In genomic region chr2:21841341-21841740, GRCh38 we compare ENCODE assay signal across 21 cellular contexts.
A peak's percentile ranks its signal among the peaks of the same experiment; 100 is the strongest.
DNase-seq lines count a peak whose midpoint lies in the region; ATAC-seq and TF ChIP-seq lines count a peak whose summit lies in the region.
"Had no signal": no experiment of that assay in that cellular context is flagged by ENCODE, and none has a peak within 500 bp of the region (broad histone marks: within the 10 kb centered on the region; RNA-seq: fewer than 3 reads in every experiment).

No MANE protein-coding gene starts in this region.

- peaks cover 18% of the 10 kb centered on the region in 2 experiments for H3K4me1 Mint-ChIP-seq in H9
- H3K4me1 Mint-ChIP-seq: CD4-positive, CD25-positive, alpha-beta regulatory T cell; CD8-positive, alpha-beta memory T cell; IgD-negative memory B cell had no signal

- no peak overlapping the region for H3K4me2 ChIP-seq in H9 (ENCODE audit: insufficient read depth, insufficient read length, low read length)

- H3K27me3 Mint-ChIP-seq in H9 (ENCODE audit: low read depth), result no peaks in the 10 kb centered on the region
- H3K27me3 Mint-ChIP-seq: CD4-positive, CD25-positive, alpha-beta regulatory T cell; CD8-positive, alpha-beta memory T cell; IgD-negative memory B cell had no signal

- H2AFZ ChIP-seq in H9 (ENCODE audit: low read length), result no peak overlapping the region

- no peak overlapping the region for H3K14ac ChIP-seq in H9 (ENCODE audit: insufficient read depth, low read length)

- no peak overlapping the region for H3K23ac ChIP-seq in H9 (ENCODE audit: insufficient read length, low read depth, low read length)

- H4K91ac ChIP-seq in H9 (ENCODE audit: insufficient read length, low read depth, low read length), result no peak overlapping the region

- peak overlapping the region; percentile 70 to 86 (median 74); a peak in 3 of 7 replicates for H3K27ac Mint-ChIP-seq in H9
- H3K27ac Mint-ChIP-seq: CD4-positive, CD25-positive, alpha-beta regulatory T cell; CD8-positive, alpha-beta memory T cell; IgD-negative memory B cell had no signal

- H3K18ac ChIP-seq in H9 (ENCODE audit: insufficient read length, low read depth, low read length), result no peak overlapping the region

- no peak overlapping the region for H2AK5ac ChIP-seq in H9 (ENCODE audit: insufficient read length, low read length)

- H3K9me3 ChIP-seq in H9 (ENCODE audit: control insufficient read depth, low read depth, low read length), result no peaks in the 10 kb centered on the region
- no peaks in the 10 kb centered on the region for H3K9me3 ChIP-seq in NT2/D1 (ENCODE audit: insufficient read depth, low read length)
- H3K9me3 ChIP-seq in iPS-18a (ENCODE audit: control insufficient read depth, low read depth, low read length), result no peaks in the 10 kb centered on the region
- H3K9me3 ChIP-seq: BE2C had no signal

- no peak overlapping the region for H3K27ac ChIP-seq in H9 (ENCODE audit: insufficient read length, low read depth, low read length)
- no peak overlapping the region for H3K27ac ChIP-seq in iPS-18a (ENCODE audit: low read length)
- H3K27ac ChIP-seq: HL-60 had no signal

- H3K4me1 ChIP-seq in H9 (ENCODE audit: insufficient read depth, low read length) (peaks cover 2% of the 10 kb centered on the region; the same call in 1 of the 2 replicates), NT2/D1 (ENCODE audit: insufficient read depth, insufficient read length) (no peaks in the 10 kb centered on the region), iPS-18a (ENCODE audit: control insufficient read depth, low read depth, low read length) (peaks cover 13% of the 10 kb centered on the region)
- H3K4me1 ChIP-seq: BE2C had no signal

- no peaks in the 10 kb centered on the region for H4K20me1 ChIP-seq in H9 (ENCODE audit: control insufficient read depth, insufficient read depth, insufficient read length)

- no peaks in the 10 kb centered on the region; a peak in 1 of 5 replicates for H3K9me3 Mint-ChIP-seq in H9

- no peak overlapping the region for H3K4me3 Mint-ChIP-seq in H9
- H3K4me3 Mint-ChIP-seq: CD4-positive, CD25-positive, alpha-beta regulatory T cell; CD8-positive, alpha-beta memory T cell; IgD-negative memory B cell had no signal

- H2BK5ac ChIP-seq in H9 (ENCODE audit: insufficient read length, low read length), result no peak overlapping the region

- peaks cover 0 to 4% (median 0%) of the 10 kb centered on the region in 3 experiments; a peak in 5 of 7 replicates for H3K36me3 Mint-ChIP-seq in H9 (ENCODE audit: insufficient read depth in 1 of 3, low read depth in 3 of 3)
- H3K36me3 Mint-ChIP-seq: CD4-positive, CD25-positive, alpha-beta regulatory T cell; CD8-positive, alpha-beta memory T cell; IgD-negative memory B cell had no signal

- no peak overlapping the region for H3K9ac ChIP-seq in H9 (ENCODE audit: extremely low read depth, insufficient read length, low read length)
- H3K9ac ChIP-seq in NT2/D1 (ENCODE audit: insufficient read length, low read depth), result no peak overlapping the region
- H3K9ac ChIP-seq in iPS-18a (ENCODE audit: low read length), result no peak overlapping the region

- no peak overlapping the region for H2BK20ac ChIP-seq in H9 (ENCODE audit: low read depth, low read length, poor library complexity, severe bottlenecking)

- no peak overlapping the region for H2BK15ac ChIP-seq in H9 (ENCODE audit: low read depth, low read length)

- no peaks in the 10 kb centered on the region for H3K79me1 ChIP-seq in H9 (ENCODE audit: insufficient read depth, low read depth, low read length, poor library complexity, severe bottlenecking)

- H3K56ac ChIP-seq in H9 (ENCODE audit: insufficient read length, low read depth, low read length), result no peak overlapping the region

- no CpG with 5 or more reads among the region's 3 CpGs for WGBS in H9 (ENCODE audit: extremely low coverage, insufficient read length, low lambda C conversion rate)

- H3T11ph ChIP-seq in H9 (ENCODE audit: low read length), result no peak overlapping the region

- no peaks in the 10 kb centered on the region for H3K79me2 ChIP-seq in H9 (ENCODE audit: insufficient read depth, low read length)

- H2BK120ac ChIP-seq in H9 (ENCODE audit: low read depth, low read length, poor library complexity, severe bottlenecking), result no peak overlapping the region

- H3K36me3 ChIP-seq in NT2/D1 (ENCODE audit: insufficient read depth, insufficient read length, low read length) (no peaks in the 10 kb centered on the region), iPS-18a (ENCODE audit: control insufficient read depth, low read depth, low read length) (no peaks in the 10 kb centered on the region)
- H3K36me3 ChIP-seq: BE2C had no signal

- H3K4ac ChIP-seq in H9 (ENCODE audit: low read depth, low read length), result no peak overlapping the region

- ATAC-seq in HG02642 (IDR thresholded peaks at IDR 0.05; ENCODE audit: poor library complexity, unreplicated experiment), result no peak
- ATAC-seq: HepG2 had no signal

- no peak overlapping the region for H2BK12ac ChIP-seq in H9 (ENCODE audit: insufficient read length, low read depth, low read length)

- H4K8ac ChIP-seq in H9 (replicated peaks; ENCODE audit: insufficient read length, low read depth, low read length), result no peak overlapping the region

- H3K27me3 ChIP-seq in H9 (ENCODE audit: insufficient read depth, low read length) (no peaks in the 10 kb centered on the region), NT2/D1 (ENCODE audit: insufficient read depth, insufficient read length) (no peaks in the 10 kb centered on the region), iPS-18a (ENCODE audit: control insufficient read depth, insufficient read depth, low read length) (no peaks in the 10 kb centered on the region)
- H3K27me3 ChIP-seq: BE2C had no signal

- no peaks in the 10 kb centered on the region for H3K23me2 ChIP-seq in H9 (ENCODE audit: insufficient read length, low read depth, low read length, poor library complexity, severe bottlenecking)

- H4K5ac ChIP-seq in H9 (ENCODE audit: insufficient read length, low read depth, low read length), result no peak overlapping the region

- H3K4me3 ChIP-seq in NT2/D1 (ENCODE audit: insufficient read length, low read depth), result no peak overlapping the region
- H3K4me3 ChIP-seq in iPS-18a (ENCODE audit: low read length), result peak overlapping the region; percentile 13

- no peak for TF ChIP-seq CTCF in H9 (conservative IDR thresholded peaks at IDR 0.05)

- DNase-seq in H9 (peak; percentile 32), NT2/D1 (ENCODE audit: low read depth, low spot score) (peak; percentile 56), NCI-H526 treated with DMSO at 0.1 percent for 48 hours (lab: John Stamatoyannopoulos, UW) (no peak)
- DNase-seq in central memory CD4-positive, alpha-beta T cell, result no peak
- DNase-seq: BE2C; C1 segment of cervical spinal cord; CD4-positive, CD25-positive, alpha-beta regulatory T cell; CD8-positive, alpha-beta memory T cell; COR-L47; DMS 273 treated with DMSO at 0.1 percent for 48 hours; DMS53; DND-41; GDM1; GOT3; HCEC 1CT; KBM-7 had no signal

Comparison
In these comparisons a context has a peak if more than half of its experiments do, and no peak if none do; other contexts are left out.
1. DNase-seq: peak in H9 (single experiment) and NT2/D1 (single experiment); none in central memory CD4-positive, alpha-beta T cell (single experiment) and NCI-H526 treated with DMSO at 0.1 percent for 48 hours (single experiment).